20 cellular contexts compared by ENCODE assay signal in the genomic region with DNA sequence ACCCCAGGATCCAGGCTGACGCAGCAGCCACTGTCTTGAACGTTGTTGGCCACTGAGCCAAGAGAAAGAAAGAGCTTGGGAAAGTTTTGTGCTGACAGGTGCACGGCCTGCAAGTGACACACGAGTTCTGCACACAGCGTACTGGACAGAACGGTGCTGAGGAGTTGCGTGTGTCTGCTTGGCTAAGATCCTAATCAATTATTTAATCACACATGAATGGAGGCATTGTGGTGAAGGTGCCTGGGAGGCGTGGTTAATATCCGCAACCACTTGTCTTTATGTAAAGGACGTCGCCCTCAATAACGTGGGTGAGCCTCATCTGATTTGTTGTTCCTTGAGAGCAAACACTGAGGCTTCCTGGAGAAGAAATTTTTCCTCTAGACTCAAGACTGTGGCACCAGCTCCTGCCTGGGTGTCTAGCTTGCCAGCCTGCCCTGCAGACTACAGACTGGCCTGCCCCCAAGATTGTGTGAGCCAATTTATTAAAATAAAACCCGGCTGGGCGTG. TPM values are rescaled to one million over a fixed set of nuclear protein-coding genes. Genes with fewer than 3 reads are reported as not detected.
DNase-seq lines count a peak whose midpoint lies in the region; ATAC-seq, FAIRE-seq and TF ChIP-seq lines count a peak whose summit lies in the region.
"Had no signal": no experiment of that assay in that cellular context is flagged by ENCODE, and none has a peak within 500 bp of the region (broad histone marks: within the 10 kb centered on the region; RNA-seq: fewer than 3 reads in every experiment).

No MANE protein-coding gene starts in this region.

- H2AFZ ChIP-seq in neuronal stem cell (ENCODE audit: low read length) (peak overlapping the region; percentile 69), PC-9 (no peak overlapping the region)

- no peak overlapping the region for H4K8ac ChIP-seq in neuronal stem cell (ENCODE audit: low read depth, low read length)

- POLR2A ChIA-PET in PC-9 (lab: Charles Lee; ENCODE audit: unreplicated experiment), result no interaction called here

- peaks cover 3 to 18% of the 10 kb centered on the region in 2 donors for H3K4me1 ChIP-seq in neuronal stem cell (ENCODE audit: control insufficient read depth in 2 of 2, insufficient read depth in 1 of 2, low read depth in 1 of 2, low read length in 2 of 2)
- peaks cover 28% of the 10 kb centered on the region for H3K4me1 ChIP-seq in PC-9 (replicated peaks; ENCODE audit: insufficient read depth)

- ATAC-seq in HG03439 (IDR thresholded peaks at IDR 0.05; ENCODE audit: unreplicated experiment), result no peak
- ATAC-seq: activated T-cell treated with anti-CD3 and anti-CD28 coated beads, Interleukin-2, amount 50 U/mL, for 4 hours; gastroesophageal sphincter; T-helper 17 cell had no signal

- peaks cover 32% of the 10 kb centered on the region for H3F3A ChIP-seq in PC-9 (ENCODE audit: insufficient read depth, low read depth)

- no peaks in the 10 kb centered on the region for H3K9me3 ChIP-seq in neuronal stem cell (replicated peaks in 1 of 2; ENCODE audit: control insufficient read depth in 2 of 2, insufficient read depth in 1 of 2, low read depth in 1 of 2, low read length in 2 of 2)
- no peaks in the 10 kb centered on the region for H3K9me3 ChIP-seq in PC-9 (ENCODE audit: insufficient read depth, low read depth)
- H3K9me3 ChIP-seq: gastroesophageal sphincter had no signal

- intact Hi-C loops in PC-9 (cut with micrococcal nuclease; ENCODE audit: unreplicated experiment), result loop anchor here (5.0 kb wide), 2 partner anchors 128 to 408 kb away; no protein-coding TSS in a partner anchor

- H3K9ac ChIP-seq in neuronal stem cell (ENCODE audit: low read depth, low read length, poor library complexity), result no peak overlapping the region

- H3K27me3 ChIP-seq in bronchial epithelial cell (ENCODE audit: control insufficient read depth, insufficient read depth, low read length), result no peaks in the 10 kb centered on the region
- no peaks in the 10 kb centered on the region for H3K27me3 ChIP-seq in neuronal stem cell (ENCODE audit: control insufficient read depth in 3 of 3, insufficient read depth in 3 of 3, low read depth in 1 of 3, low read length in 3 of 3)
- H3K27me3 ChIP-seq in PC-9 (ENCODE audit: insufficient read depth, low read depth), result no peaks in the 10 kb centered on the region
- H3K27me3 ChIP-seq: gastroesophageal sphincter had no signal

- FAIRE-seq in bronchial epithelial cell (lab: Jason Lieb, UNC) (peak; percentile 88), frontal cortex (lab: Jason Lieb, UNC) (no peak)
- FAIRE-seq: GM12892 had no signal

- CTCF ChIA-PET in PC-9 (lab: Charles Lee), result no interaction called here

- no peak overlapping the region for H3K14ac ChIP-seq in neuronal stem cell (ENCODE audit: low read length)

- no peak overlapping the region for H2BK5ac ChIP-seq in neuronal stem cell (ENCODE audit: low read length)

- H3K23ac ChIP-seq in neuronal stem cell (ENCODE audit: low read depth, low read length, poor library complexity), result no peak overlapping the region

- H3K4ac ChIP-seq in neuronal stem cell (ENCODE audit: low read length), result no peak overlapping the region

- no TSS peak for BruUV-seq in PC-9 (replicated peaks; lab: Mats Ljungman, UMichigan)

- H3K27ac ChIP-seq in neuronal stem cell (replicated peaks; ENCODE audit: low read length) (no peak overlapping the region), PC-9 (no peak overlapping the region)
- H3K27ac ChIP-seq: gastroesophageal sphincter had no signal

- H4K91ac ChIP-seq in neuronal stem cell (ENCODE audit: low read depth, low read length, poor library complexity), result no peak overlapping the region

- no peaks in the 10 kb centered on the region for H3K79me2 ChIP-seq in PC-9 (ENCODE audit: low read depth)

- no peak overlapping the region for H2BK15ac ChIP-seq in neuronal stem cell (ENCODE audit: low read length)

- peak; percentile 36 for DNase-seq in DMS79 treated with DMSO at 0.1 percent for 48 hours (lab: John Stamatoyannopoulos, UW)
- peak; percentile 21 for DNase-seq in NCI-H2029 treated with DMSO at 0.1 percent for 48 hours (lab: John Stamatoyannopoulos, UW)
- peak; percentile 40 for DNase-seq in bronchial epithelial cell (ENCODE audit: low read depth)
- no peak for DNase-seq in neuronal stem cell (ENCODE audit: low spot score)
- no peak for DNase-seq in NCI-H2107 (lab: John Stamatoyannopoulos, UW)
- no peak for DNase-seq in frontal cortex (ENCODE audit: low spot score in 2 of 2)
- DNase-seq in PC-9, result no peak
- DNase-seq: activated CD4-positive, alpha-beta T cell treated with anti-CD3 and anti-CD28 coated beads for 4 hours; activated T-cell treated with anti-CD3 and anti-CD28 coated beads, Interleukin-2, amount 50 U/mL, for 4 hours; AML-193; amygdala; effector CD8-positive, alpha-beta T cell; immature natural killer cell; NCI-H345; stimulated activated CD4-positive, alpha-beta T cell treated with anti-CD3 and anti-CD28 coated beads, Interleukin-4, amount 100 ng/mL, for 4 hours; stimulated activated naive CD4-positive, alpha-beta T cell treated with Interleukin-2 at 50 U/mL for 16 hours; T-helper 17 cell had no signal

- H3K79me1 ChIP-seq in neuronal stem cell (ENCODE audit: low read depth, low read length), result no peaks in the 10 kb centered on the region

- H3K4me3 ChIP-seq in bronchial epithelial cell (ENCODE audit: low read depth, low read length) (no peak overlapping the region), neuronal stem cell (ENCODE audit: low read length in 2 of 2) (no peak overlapping the region), PC-9 (no peak overlapping the region)
- H3K4me3 ChIP-seq: gastroesophageal sphincter had no signal

- H2BK120ac ChIP-seq in neuronal stem cell (ENCODE audit: low read depth, low read length), result no peak overlapping the region

- no peak overlapping the region for H3K4me2 ChIP-seq in neuronal stem cell (ENCODE audit: insufficient read depth, low read length, poor library complexity, severe bottlenecking)
- no peak overlapping the region for H3K4me2 ChIP-seq in PC-9

- H3K36me3 ChIP-seq in bronchial epithelial cell (ENCODE audit: control insufficient read depth, insufficient read depth, low read length) (no peaks in the 10 kb centered on the region), neuronal stem cell (replicated peaks in 1 of 2; ENCODE audit: control insufficient read depth in 2 of 2, insufficient read depth in 2 of 2, low read length in 2 of 2) (no peaks in the 10 kb centered on the region), PC-9 (ENCODE audit: low read depth) (no peaks in the 10 kb centered on the region)
- H3K36me3 ChIP-seq: gastroesophageal sphincter had no signal

- H3K18ac ChIP-seq in neuronal stem cell (ENCODE audit: low read length), result no peak overlapping the region

- H2BK12ac ChIP-seq in neuronal stem cell (ENCODE audit: low read length), result no peak overlapping the region

- H3K9me2 ChIP-seq in PC-9 (ENCODE audit: insufficient read depth), result no peaks in the 10 kb centered on the region

- H2AK5ac ChIP-seq in neuronal stem cell (ENCODE audit: low read depth, low read length), result no peak overlapping the region

- no CpG with 5 or more reads among the region's 14 CpGs for WGBS in neuronal stem cell (ENCODE audit: extremely low coverage in 2 of 2, insufficient read length in 2 of 2, insufficient replicate concordance in 1 of 2), 2 donors

- TF ChIP-seq CTCF in bronchial epithelial cell (IDR thresholded peaks at IDR 0.05; ENCODE audit: insufficient read depth, low read length, severe bottlenecking), result no peak
- TF ChIP-seq CTCF in PC-9 (conservative IDR thresholded peaks at IDR 0.05), result no peak

- no peaks in the 10 kb centered on the region for H4K20me1 ChIP-seq in PC-9 (ENCODE audit: insufficient read depth)

RNA-seq across cellular contexts. Expression of gene GNA12, which starts 16.6 kb away (rescaled TPM):
- total RNA-seq in bronchial epithelial cell, result 12.1 and 12.8 TPM in 2 replicates
- 37.0 TPM for polyA plus RNA-seq in neuronal stem cell (2013, experiment 1 of 2)
- 36.5 TPM for polyA plus RNA-seq in neuronal stem cell (2013, experiment 2 of 2)
- total RNA-seq in frontal cortex, result 11.8 TPM
- total RNA-seq in PC-9 (2021), result 50.8 and 51.7 TPM in 2 replicates

Comparison
In these comparisons a context has a peak if more than half of its experiments do, and no peak if none do; other contexts are left out.
1. DNase-seq: peak in DMS79 treated with DMSO at 0.1 percent for 48 hours (single experiment), NCI-H2029 treated with DMSO at 0.1 percent for 48 hours (single experiment) and bronchial epithelial cell (single experiment); none in neuronal stem cell (single experiment), NCI-H2107 (single experiment), frontal cortex (0 of 2) and PC-9 (0 of 2).